ENCODE assay signal across 8 cellular contexts in the genomic region with DNA sequence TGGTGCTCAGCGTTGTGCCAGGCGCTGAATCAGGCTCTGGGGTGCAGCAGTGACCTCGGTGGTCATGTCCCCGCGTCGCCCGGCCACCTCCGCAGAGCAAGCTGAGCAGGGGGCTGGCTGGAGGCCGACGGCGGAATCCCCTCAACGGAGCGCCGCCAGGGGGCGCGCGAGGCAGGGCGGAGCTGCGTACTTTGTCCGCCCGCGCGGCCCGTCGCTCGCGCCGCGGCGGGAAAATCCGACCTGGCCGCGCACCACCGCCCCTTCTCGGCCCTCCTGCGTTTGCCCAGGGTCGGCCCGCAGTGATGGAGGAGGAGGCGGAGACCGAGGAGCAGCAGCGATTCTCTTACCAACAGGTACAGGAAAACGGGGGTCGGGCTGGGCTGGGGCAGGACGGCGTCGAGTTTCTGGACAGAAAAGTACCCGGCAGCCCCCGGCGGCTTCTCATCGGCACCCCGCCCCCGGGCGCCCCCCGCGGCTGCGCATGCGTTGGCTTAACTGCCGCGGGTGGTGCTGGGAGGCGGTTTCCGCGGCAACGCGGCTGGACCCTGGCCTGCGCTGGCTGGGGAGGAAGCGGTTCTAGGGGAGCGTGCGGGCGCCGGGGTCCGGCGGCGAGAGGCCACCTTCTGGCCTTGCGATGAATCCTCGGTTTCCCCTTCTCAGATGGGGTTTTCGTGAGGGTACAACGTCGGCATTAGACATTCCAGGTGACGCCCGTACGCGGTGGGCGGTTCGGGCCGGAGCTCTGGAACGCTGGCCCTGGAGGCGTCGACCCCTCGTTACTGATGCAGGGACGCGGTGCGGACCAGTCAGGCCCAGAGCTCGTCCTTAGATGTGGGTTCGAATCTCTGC. TPM values are rescaled to one million over a fixed set of nuclear protein-coding genes. Genes with fewer than 3 reads are reported as not detected.
DNase-seq lines count a peak whose midpoint lies in the region; ATAC-seq, FAIRE-seq and TF ChIP-seq lines count a peak whose summit lies in the region.

A gene (plus strand): TSS at position 218 of the 849 bp plus-strand sequence. CDS start 85 bp downstream, at position 303.

- H3K9me3 ChIP-seq in astrocyte (ENCODE audit: insufficient read depth, low read depth, low read length) (no peaks in the 10 kb centered on the region), hepatocyte (ENCODE audit: low read depth) (no peaks in the 10 kb centered on the region)

- H3K27ac ChIP-seq in astrocyte (ENCODE audit: low read depth, low read length) (peak within 1 kb of the TSS; percentile 73), hepatocyte (peak within 1 kb of the TSS; percentile 83)

- ATAC-seq in GM18502 (IDR thresholded peaks at IDR 0.05; ENCODE audit: poor library complexity, unreplicated experiment), result peak; percentile 82
- ATAC-seq in HG02884 (IDR thresholded peaks at IDR 0.05; ENCODE audit: unreplicated experiment), result peak; percentile 77
- no peak for ATAC-seq in GM18858 (IDR thresholded peaks at IDR 0.05; ENCODE audit: unreplicated experiment)

- H3K9me2 ChIP-seq in hepatocyte (replicated peaks; ENCODE audit: insufficient read depth), result no peaks in the 10 kb centered on the region

- TF ChIP-seq CTCF in astrocyte (IDR thresholded peaks at IDR 0.05; ENCODE audit: insufficient read depth, low read depth, low read length), result peak; percentile 60
- peak; percentile 97 for TF ChIP-seq CTCF in hepatocyte (IDR thresholded peaks at IDR 0.05; ENCODE audit: poor library complexity)

- FAIRE-seq in astrocyte (lab: Jason Lieb, UNC), result no peak

- H3K36me3 ChIP-seq in astrocyte (ENCODE audit: insufficient read depth, low read length), result no peaks in the 10 kb centered on the region
- no peaks in the 10 kb centered on the region for H3K36me3 ChIP-seq in hepatocyte (replicated peaks; ENCODE audit: insufficient read depth, low read depth)

- no peaks in the 10 kb centered on the region for H3K4me1 Mint-ChIP-seq in astrocyte (ENCODE audit: low read depth, unreplicated experiment)

- H3K27me3 Mint-ChIP-seq in astrocyte (ENCODE audit: low read depth, unreplicated experiment), result no peaks in the 10 kb centered on the region

- H3K79me2 ChIP-seq in astrocyte (ENCODE audit: insufficient read depth, low read length), result peaks cover 13% of the 10 kb centered on the region
- H3K79me2 ChIP-seq in hepatocyte, result peaks cover 16% of the 10 kb centered on the region

- H3K36me3 Mint-ChIP-seq in astrocyte (ENCODE audit: low read depth, unreplicated experiment), result no peaks in the 10 kb centered on the region

- H3K4me3 Mint-ChIP-seq in astrocyte (ENCODE audit: unreplicated experiment), result peak within 1 kb of the TSS; percentile 86

- H3K27me3 ChIP-seq in astrocyte (ENCODE audit: insufficient read depth, low read length), result no peaks in the 10 kb centered on the region
- H3K27me3 ChIP-seq in hepatocyte, result no peaks in the 10 kb centered on the region

- H3K9me3 Mint-ChIP-seq in astrocyte (ENCODE audit: unreplicated experiment), result no peaks in the 10 kb centered on the region

- no peaks in the 10 kb centered on the region for H4K20me1 ChIP-seq in astrocyte (ENCODE audit: insufficient read depth, low read length)
- no peaks in the 10 kb centered on the region for H4K20me1 ChIP-seq in hepatocyte (ENCODE audit: insufficient read depth, poor library complexity, severe bottlenecking)

- H3K4me3 ChIP-seq in astrocyte (ENCODE audit: insufficient read depth, low read depth, low read length) (peak within 1 kb of the TSS; percentile 80), hepatocyte (peak within 1 kb of the TSS; percentile 81)

- H3K4me1 ChIP-seq in astrocyte (ENCODE audit: insufficient read depth, low read length) (peaks cover 12% of the 10 kb centered on the region), hepatocyte (ENCODE audit: insufficient read depth) (peaks cover 11% of the 10 kb centered on the region)

- H2AFZ ChIP-seq in astrocyte (ENCODE audit: low read depth, low read length) (peak within 1 kb of the TSS; percentile 88), hepatocyte (peak within 1 kb of the TSS; percentile 94)

- peak within 1 kb of the TSS; percentile 21 for H3K27ac Mint-ChIP-seq in astrocyte (ENCODE audit: unreplicated experiment)

- under 1% methylated on average over 56 of the region's 94 CpGs for WGBS in hepatocyte (ENCODE audit: low lambda C conversion rate, missing lambda C conversion rate)

- peak within 1 kb of the TSS; percentile 86 for H3K9ac ChIP-seq in astrocyte (ENCODE audit: low read length)

- DNase-seq in NCI-H1694 treated with DMSO at 0.1 percent for 48 hours (lab: John Stamatoyannopoulos, UW) (peak; percentile 61), T-helper 22 cell (ENCODE audit: low read depth) (peak; percentile 70), astrocyte (ENCODE audit: low read depth) (peak; percentile 65), hepatocyte (ENCODE audit: low spot score) (peak; percentile 95), retina (peak; percentile 99)

- H3K4me2 ChIP-seq in astrocyte (ENCODE audit: low read length) (peak within 1 kb of the TSS; percentile 95), hepatocyte (peak within 1 kb of the TSS; percentile 93)

RNA-seq across cellular contexts. Expression of the gene that starts here (rescaled TPM):
- 9.0 and 10.2 TPM in 2 replicates for total RNA-seq in astrocyte
- total RNA-seq in hepatocyte, result 8.8 and 11.8 TPM in 2 replicates
- 20.7 and 21.1 TPM in 2 replicates for polyA plus RNA-seq in hepatocyte
